ENCODE assay signal across 1 cellular context in the genomic region with DNA sequence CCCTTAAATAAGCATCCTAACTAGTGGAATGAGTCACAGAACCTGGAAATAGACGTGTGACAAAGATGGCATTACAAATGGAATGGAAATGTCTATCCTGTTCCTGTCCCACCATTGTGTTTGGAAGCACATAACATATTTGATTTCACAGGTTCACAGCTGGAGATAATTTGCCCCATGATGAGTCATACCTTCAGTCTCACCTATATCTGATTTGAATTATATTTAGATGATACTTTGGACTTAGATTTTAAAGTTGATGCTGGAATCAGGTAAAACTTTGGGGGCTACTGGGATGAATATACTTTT.
TF ChIP-seq lines count a peak whose summit lies in the region.

No MANE protein-coding gene starts in this region.

TF ChIP-seq in HCT116, 20 proteins besides CTCF, POLR2A, EP300 and RAD21 (continued from another document):
- TF ChIP-seq, protein P1, sequence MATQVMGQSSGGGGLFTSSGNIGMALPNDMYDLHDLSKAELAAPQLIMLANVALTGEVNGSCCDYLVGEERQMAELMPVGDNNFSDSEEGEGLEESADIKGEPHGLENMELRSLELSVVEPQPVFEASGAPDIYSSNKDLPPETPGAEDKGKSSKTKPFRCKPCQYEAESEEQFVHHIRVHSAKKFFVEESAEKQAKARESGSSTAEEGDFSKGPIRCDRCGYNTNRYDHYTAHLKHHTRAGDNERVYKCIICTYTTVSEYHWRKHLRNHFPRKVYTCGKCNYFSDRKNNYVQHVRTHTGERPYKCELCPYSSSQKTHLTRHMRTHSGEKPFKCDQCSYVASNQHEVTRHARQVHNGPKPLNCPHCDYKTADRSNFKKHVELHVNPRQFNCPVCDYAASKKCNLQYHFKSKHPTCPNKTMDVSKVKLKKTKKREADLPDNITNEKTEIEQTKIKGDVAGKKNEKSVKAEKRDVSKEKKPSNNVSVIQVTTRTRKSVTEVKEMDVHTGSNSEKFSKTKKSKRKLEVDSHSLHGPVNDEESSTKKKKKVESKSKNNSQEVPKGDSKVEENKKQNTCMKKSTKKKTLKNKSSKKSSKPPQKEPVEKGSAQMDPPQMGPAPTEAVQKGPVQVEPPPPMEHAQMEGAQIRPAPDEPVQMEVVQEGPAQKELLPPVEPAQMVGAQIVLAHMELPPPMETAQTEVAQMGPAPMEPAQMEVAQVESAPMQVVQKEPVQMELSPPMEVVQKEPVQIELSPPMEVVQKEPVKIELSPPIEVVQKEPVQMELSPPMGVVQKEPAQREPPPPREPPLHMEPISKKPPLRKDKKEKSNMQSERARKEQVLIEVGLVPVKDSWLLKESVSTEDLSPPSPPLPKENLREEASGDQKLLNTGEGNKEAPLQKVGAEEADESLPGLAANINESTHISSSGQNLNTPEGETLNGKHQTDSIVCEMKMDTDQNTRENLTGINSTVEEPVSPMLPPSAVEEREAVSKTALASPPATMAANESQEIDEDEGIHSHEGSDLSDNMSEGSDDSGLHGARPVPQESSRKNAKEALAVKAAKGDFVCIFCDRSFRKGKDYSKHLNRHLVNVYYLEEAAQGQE (IDR thresholded peaks at IDR 0.05; ENCODE audit: low read depth): no peak
- TF ChIP-seq FOSL1 (IDR thresholded peaks at IDR 0.05; ENCODE audit: low read depth) (peak; percentile 27; the same call in 1 of the 2 replicates), SP1 (IDR thresholded peaks at IDR 0.05; ENCODE audit: low read depth) (no peak), JUND (IDR thresholded peaks at IDR 0.05) (peak; percentile 32; the same call in 1 of the 2 replicates), MAX (IDR thresholded peaks at IDR 0.05) (no peak)
TF ChIP-seq in HCT116: peak in this region for 2.
